In the genomic region with DNA sequence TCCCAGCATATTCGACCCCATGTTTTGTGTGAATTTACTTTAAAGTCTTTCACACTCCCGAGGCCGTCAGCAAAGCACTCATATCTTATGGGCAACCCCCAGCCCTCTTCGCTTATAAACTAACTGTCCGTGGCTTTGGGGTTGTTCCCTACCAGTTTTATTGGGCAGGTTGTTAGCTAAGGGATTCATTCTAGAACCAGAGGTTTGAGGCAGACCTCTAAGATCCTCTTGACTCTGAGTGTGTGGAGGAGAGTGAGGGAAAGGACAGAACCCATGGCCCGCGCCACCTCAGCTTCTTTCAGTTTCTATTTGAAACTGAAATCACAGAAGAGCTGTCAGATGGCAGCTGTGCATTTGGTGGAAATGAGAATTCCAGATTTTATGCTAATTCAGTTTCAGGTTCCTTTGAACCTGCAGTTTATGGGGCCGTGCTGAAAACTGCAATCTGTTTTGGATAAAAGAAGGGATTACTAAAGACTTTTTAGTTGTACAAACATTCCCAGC, we compare ENCODE assay signal across 11 cellular contexts.
DNase-seq lines count a peak whose midpoint lies in the region; ATAC-seq and TF ChIP-seq lines count a peak whose summit lies in the region.
"Had no signal": no experiment of that assay in that cellular context is flagged by ENCODE, and none has a peak within 500 bp of the region (broad histone marks: within the 10 kb centered on the region; RNA-seq: fewer than 3 reads in every experiment).

No MANE protein-coding gene starts in this region.

- H3K4me1 Mint-ChIP-seq in natural killer cell treated with Interleukin-12 subunit alpha and Interleukin-12 subunit beta and Interleukin-15 and Interleukin-18, amount 100 ng/mL, for 72 hours (ENCODE audit: low read depth in 2 of 2), result peaks cover 54 to 56% of the 10 kb centered on the region in 2 donors

- no peaks in the 10 kb centered on the region for H3K79me2 ChIP-seq in OCI-LY7 (ENCODE audit: insufficient read depth, low read depth, low read length)

- H3K9me3 ChIP-seq in OCI-LY7 (ENCODE audit: low read length), result no peaks in the 10 kb centered on the region
- H3K9me3 ChIP-seq: BE2C, tibial nerve had no signal

- no peaks in the 10 kb centered on the region for H3K9me2 ChIP-seq in OCI-LY7 (ENCODE audit: insufficient read depth, low read length)

- POLR2A ChIA-PET in OCI-LY7 (lab: Charles Lee), result interaction anchor here (0.6 kb wide), 1 partner anchor 401 kb away, joined by 3 read pairs; no protein-coding TSS in a partner anchor

- H4K20me1 ChIP-seq in OCI-LY7 (ENCODE audit: insufficient read depth, low read length), result no peaks in the 10 kb centered on the region

- H3K27ac Mint-ChIP-seq in natural killer cell treated with Interleukin-12 subunit alpha and Interleukin-12 subunit beta and Interleukin-15 and Interleukin-18, amount 100 ng/mL, for 72 hours, result peak overlapping the region in 1 of 2 donors; percentile 64

- H3K4me2 ChIP-seq in OCI-LY7 (ENCODE audit: low read length), result peak overlapping the region; percentile 62

- DNase-seq in activated CD8-positive, alpha-beta memory T cell treated with anti-CD3 and anti-CD28 coated beads for 24 hours, result peak; percentile 65
- DNase-seq in activated CD8-positive, alpha-beta memory T cell treated with anti-CD3 and anti-CD28 coated beads, Interleukin-2, amount 50 U/mL, for 48 hours, result no peak
- DNase-seq in OCI-LY7 (ENCODE audit: low spot score) (peak; percentile 45), NCI-H1436 treated with DMSO at 0.1 percent for 48 hours (lab: John Stamatoyannopoulos, UW) (no peak), NCI-H1417 (lab: John Stamatoyannopoulos, UW) (no peak), EL (no peak)
- no peak for DNase-seq in natural killer cell treated with Interleukin-12 subunit alpha and Interleukin-12 subunit beta and Interleukin-15 and Interleukin-18, amount 100 ng/mL, for 72 hours (ENCODE audit: low spot score)
- DNase-seq: BE2C had no signal

- intact Hi-C loops in OCI-LY7 (cut with micrococcal nuclease; ENCODE audit: unreplicated experiment), result no loop called here

- H3K36me3 ChIP-seq in OCI-LY7 (ENCODE audit: insufficient read depth, low read length), result no peaks in the 10 kb centered on the region
- H3K36me3 ChIP-seq: BE2C, cardiac muscle cell, tibial nerve had no signal

- H3K9me3 Mint-ChIP-seq in natural killer cell treated with Interleukin-12 subunit alpha and Interleukin-12 subunit beta and Interleukin-15 and Interleukin-18, amount 100 ng/mL, for 72 hours, result no peaks in the 10 kb centered on the region

- peak overlapping the region; percentile 46 for H3K4me3 ChIP-seq in OCI-LY7 (ENCODE audit: low read depth, low read length, poor library complexity, severe bottlenecking)
- H3K4me3 ChIP-seq: cardiac muscle cell, tibial nerve had no signal

- H3K36me3 Mint-ChIP-seq in natural killer cell treated with Interleukin-12 subunit alpha and Interleukin-12 subunit beta and Interleukin-15 and Interleukin-18, amount 100 ng/mL, for 72 hours, result no peaks in the 10 kb centered on the region

- TF ChIP-seq CTCF in OCI-LY7 (conservative IDR thresholded peaks at IDR 0.05; ENCODE audit: low read length), result no peak

- H2AFZ ChIP-seq in OCI-LY7 (ENCODE audit: low read length), result peak overlapping the region; percentile 46; the same call in 1 of the 2 replicates

- peaks cover 0 to 4% of the 10 kb centered on the region in 2 donors for H3K27me3 Mint-ChIP-seq in natural killer cell treated with Interleukin-12 subunit alpha and Interleukin-12 subunit beta and Interleukin-15 and Interleukin-18, amount 100 ng/mL, for 72 hours

- peak; percentile 82 for ATAC-seq in HG02678 (IDR thresholded peaks at IDR 0.05; ENCODE audit: unreplicated experiment)
- ATAC-seq in natural killer cell treated with Interleukin-12 subunit alpha and Interleukin-12 subunit beta and Interleukin-15 and Interleukin-18, amount 100 ng/mL, for 72 hours, result peak; percentile 66 to 73

- BruUV-seq in OCI-LY7 (replicated peaks; lab: Mats Ljungman, UMichigan), result no TSS peak

- CTCF ChIA-PET in OCI-LY7 (lab: Charles Lee; ENCODE audit: unreplicated experiment), result no interaction called here

- H3K4me3 Mint-ChIP-seq in natural killer cell treated with Interleukin-12 subunit alpha and Interleukin-12 subunit beta and Interleukin-15 and Interleukin-18, amount 100 ng/mL, for 72 hours, result peak overlapping the region; percentile 55

- no peak overlapping the region for H3K27ac ChIP-seq in OCI-LY7 (ENCODE audit: low read depth, low read length, poor library complexity, severe bottlenecking)
- H3K27ac ChIP-seq: cardiac muscle cell, tibial nerve had no signal

- H3K4me1 ChIP-seq in OCI-LY7 (ENCODE audit: insufficient read depth, low read length, poor library complexity, severe bottlenecking), result peaks cover 11% of the 10 kb centered on the region
- H3K4me1 ChIP-seq: BE2C had no signal

Comparison
In these comparisons a context has a peak if more than half of its experiments do, and no peak if none do; other contexts are left out.
1. DNase-seq: peak in activated CD8-positive, alpha-beta memory T cell treated with anti-CD3 and anti-CD28 coated beads for 24 hours (single experiment) and OCI-LY7 (single experiment); none in activated CD8-positive, alpha-beta memory T cell treated with anti-CD3 and anti-CD28 coated beads, Interleukin-2, amount 50 U/mL, for 48 hours (single experiment), natural killer cell treated with Interleukin-12 subunit alpha and Interleukin-12 subunit beta and Interleukin-15 and Interleukin-18, amount 100 ng/mL, for 72 hours (single experiment), NCI-H1436 treated with DMSO at 0.1 percent for 48 hours (single experiment), NCI-H1417 (0 of 3) and EL (single experiment).